ENCODE assay signal across 8 cellular contexts in the genomic region with DNA sequence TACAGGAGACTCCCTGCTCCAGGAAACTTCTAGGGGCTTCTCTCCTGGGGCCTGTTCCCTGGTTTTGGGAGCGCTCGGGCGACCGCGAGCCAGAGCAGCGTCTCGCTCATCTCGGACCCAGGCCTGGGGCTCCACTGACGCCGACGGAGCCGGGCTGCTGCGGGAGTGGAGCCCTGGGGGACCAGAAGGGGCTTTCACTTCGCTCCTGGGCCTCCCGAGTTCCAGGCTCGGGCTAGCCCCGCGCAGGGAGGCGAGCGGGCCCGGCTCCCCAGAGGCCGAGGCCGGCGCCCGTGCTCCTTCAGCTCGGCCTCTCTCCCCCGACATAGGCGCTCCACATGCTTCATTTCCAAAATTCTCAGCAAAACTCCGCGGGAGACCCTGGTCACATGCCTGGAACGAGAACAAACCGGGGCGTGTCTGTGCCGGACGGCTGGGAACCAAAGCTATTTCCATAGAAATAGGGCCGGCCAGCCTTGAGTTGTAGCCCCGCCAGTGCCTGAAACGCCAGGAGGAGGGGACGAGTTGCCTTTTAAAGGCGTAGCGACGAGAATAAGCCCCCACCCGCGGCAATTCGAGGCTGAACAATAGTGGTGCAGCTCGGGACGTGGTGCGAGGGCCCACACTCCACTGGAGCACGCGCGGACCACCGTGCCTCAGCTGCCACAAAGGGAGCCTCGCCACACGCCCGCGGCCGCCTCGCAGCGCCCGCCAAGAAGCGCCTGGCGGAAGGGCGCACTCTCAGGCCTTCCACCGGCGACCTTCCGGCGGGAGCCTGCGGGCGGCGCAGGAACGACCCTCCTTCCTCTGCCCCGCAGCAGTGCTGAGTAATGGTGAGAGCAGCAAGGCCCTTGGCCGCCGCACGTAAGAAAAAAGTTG. TPM values are rescaled to one million over a fixed set of nuclear protein-coding genes. Genes with fewer than 3 reads are reported as not detected.
A peak's percentile ranks its signal among the peaks of the same experiment; 100 is the strongest.
DNase-seq lines count a peak whose midpoint lies in the region; ATAC-seq and TF ChIP-seq lines count a peak whose summit lies in the region.

No MANE protein-coding gene starts in this region.

- peak overlapping the region; percentile 36 to 85 (median 70) for H3K4me3 ChIP-seq in heart left ventricle

- H3K27me3 ChIP-seq in heart left ventricle: no peaks in the 10 kb centered on the region

- H3K9me3 ChIP-seq in heart left ventricle: no peaks in the 10 kb centered on the region

- DNase-seq in NCI-H345 (lab: John Stamatoyannopoulos, UW): peak; percentile 77
- peak; percentile 82 to 88 (median 85) for DNase-seq in heart left ventricle
- peak; percentile 56 to 95 (median 68) for DNase-seq in posterior cingulate gyrus
- no peak for DNase-seq in NCI-H187 treated with DMSO at 0.1 percent for 48 hours (lab: John Stamatoyannopoulos, UW)

- ATAC-seq in GM18520 (IDR thresholded peaks at IDR 0.05; ENCODE audit: unreplicated experiment) (peak; percentile 13), HG03039 (IDR thresholded peaks at IDR 0.05; ENCODE audit: unreplicated experiment) (peak; percentile 20), heart left ventricle (peak; percentile 8 to 33 (median 25))

- H3K27ac ChIP-seq in C4-2B (peak overlapping the region; percentile 97), adipose tissue (ENCODE audit: low read depth, low read length) (peak overlapping the region; percentile 95), heart left ventricle (peak overlapping the region; percentile 96 to 100 (median 98))

- TF ChIP-seq CTCF in C4-2B (conservative IDR thresholded peaks at IDR 0.05): no peak
- no peak for TF ChIP-seq CTCF in heart left ventricle (IDR thresholded peaks at IDR 0.05)

- H3K4me1 ChIP-seq in heart left ventricle: peaks cover 0 to 44% (median 34%) of the 10 kb centered on the region in 12 donors

- intact Hi-C loops in heart left ventricle (cut with DNase I) (loop anchor here in 1 of 10 donors (5.0 kb wide), 1 partner anchor 42 kb away; no protein-coding TSS in a partner anchor), posterior cingulate gyrus (cut with DNase I) (loop anchor here (1.0 kb wide), 1 partner anchor 12 kb away; a partner anchor contains a TSS)

- no peak for TF ChIP-seq POLR2A in heart left ventricle (IDR thresholded peaks at IDR 0.05)

- H3K36me3 ChIP-seq in heart left ventricle: no peaks in the 10 kb centered on the region

- WGBS in adipose tissue, 3 donors: 5 to 7% (median 6%) methylated on average over 74 to 75 of the region's 75 CpGs
- 4 to 6% (median 5%) methylated on average over 51 to 75 of the region's 75 CpGs for WGBS in heart left ventricle, 4 donors

RNA-seq across cellular contexts. Expression of a gene that starts 1.1 kb away (rescaled TPM):
- polyA plus RNA-seq in adipose tissue (10 to 100 TPM; 12.7 to 39.6 (median 35.0) TPM), heart left ventricle (10 to 100 TPM; 12.7 to 29.0 TPM)
- 100 to 1,000 TPM in 4 of 9 donors, 10 to 100 TPM in 5; 64.5 to 133 (median 98.1) TPM for total RNA-seq in heart left ventricle

RNA-seq across cellular contexts. Expression of a gene that starts 12.2 kb away (rescaled TPM):
- polyA plus RNA-seq in adipose tissue: 100 to 1,000 TPM in 2 of 3 donors, 10 to 100 TPM in 1; 43.3 to 203 (median 150) TPM
- total RNA-seq in heart left ventricle: 100 to 1,000 TPM in 1 of 9 donors, 10 to 100 TPM in 8; 52.1 to 149 (median 66.5) TPM
- 100 to 1,000 TPM in 1 of 2 donors, 10 to 100 TPM in 1; 92.0 to 102 TPM for polyA plus RNA-seq in heart left ventricle
